ENCODE assay signal across 8 cellular contexts in genomic region chr14:70981005-70981952, GRCh38.
A peak's percentile ranks its signal among the peaks of the same experiment; 100 is the strongest.
DNase-seq lines count a peak whose midpoint lies in the region; ATAC-seq and TF ChIP-seq lines count a peak whose summit lies in the region.
"Had no signal": no experiment of that assay in that cellular context is flagged by ENCODE, and none has a peak within 500 bp of the region (broad histone marks: within the 10 kb centered on the region; RNA-seq: fewer than 3 reads in every experiment).

No MANE protein-coding gene starts in this region.

- H3K4me2 ChIP-seq in DND-41 (ENCODE audit: insufficient read depth, low read length), result peak overlapping the region; percentile 46

- no peaks in the 10 kb centered on the region for H4K20me1 ChIP-seq in DND-41 (ENCODE audit: insufficient read depth, low read length)

- H3K36me3 ChIP-seq in DND-41 (ENCODE audit: insufficient read depth, low read length), result peaks cover 21% of the 10 kb centered on the region
- peaks cover 0 to 20% (median 0%) of the 10 kb centered on the region in 3 experiments for H3K36me3 ChIP-seq in naive thymus-derived CD4-positive, alpha-beta T cell (ENCODE audit: control insufficient read depth in 2 of 3, insufficient read depth in 3 of 3, low read length in 3 of 3)

- H3K36me3 Mint-ChIP-seq in activated naive CD8-positive, alpha-beta T cell, result peaks cover 7% of the 10 kb centered on the region
- peaks cover 9 to 37% (median 20%) of the 10 kb centered on the region in 5 donors for H3K36me3 Mint-ChIP-seq in naive thymus-derived CD4-positive, alpha-beta T cell

- POLR2A ChIA-PET in naive thymus-derived CD4-positive, alpha-beta T cell (lab: Charles Lee), result no interaction called here

- peak overlapping the region; percentile 87 for H3K27ac Mint-ChIP-seq in activated naive CD8-positive, alpha-beta T cell
- peak overlapping the region; percentile 21 to 91 (median 86) for H3K27ac Mint-ChIP-seq in naive thymus-derived CD4-positive, alpha-beta T cell

- peak overlapping the region; percentile 62 for H3K4me3 Mint-ChIP-seq in activated naive CD8-positive, alpha-beta T cell
- peak overlapping the region in 9 of 10 donors; percentile 9 to 83 (median 70) for H3K4me3 Mint-ChIP-seq in naive thymus-derived CD4-positive, alpha-beta T cell

- H3K4me1 Mint-ChIP-seq in activated naive CD8-positive, alpha-beta T cell (ENCODE audit: low read depth), result peaks cover 61% of the 10 kb centered on the region
- H3K4me1 Mint-ChIP-seq in naive thymus-derived CD4-positive, alpha-beta T cell, result peaks cover 21 to 79% (median 65%) of the 10 kb centered on the region in 7 donors

- TF ChIP-seq CTCF in DND-41 (IDR thresholded peaks at IDR 0.05; ENCODE audit: borderline replicate concordance, extremely low read depth, low read length, poor library complexity, severe bottlenecking), result no peak

- peak; percentile 81 for ATAC-seq in DND-41 (ENCODE audit: insufficient read depth, low read depth)
- ATAC-seq in naive thymus-derived CD4-positive, alpha-beta T cell, result peak; percentile 65

- H3K9me3 ChIP-seq in DND-41 (ENCODE audit: insufficient read depth, low read length, severe bottlenecking), result no peaks in the 10 kb centered on the region
- no peaks in the 10 kb centered on the region for H3K9me3 ChIP-seq in naive thymus-derived CD4-positive, alpha-beta T cell (ENCODE audit: control insufficient read depth in 2 of 3, low read length in 3 of 3)

- H3K79me2 ChIP-seq in DND-41 (ENCODE audit: insufficient read depth, low read length), result peaks cover 16% of the 10 kb centered on the region

- CTCF ChIA-PET in naive thymus-derived CD4-positive, alpha-beta T cell (lab: Charles Lee), result interaction anchor here (1.4 to 1.9 kb wide), 3 partner anchors 8 to 74 kb away, joined by 4 to 9 read pairs (median 4); partner anchors contain the start of gene PCNX1

- no peak overlapping the region for H2AFZ ChIP-seq in DND-41 (ENCODE audit: low read depth, low read length)

- no peaks in the 10 kb centered on the region for H3K9me3 Mint-ChIP-seq in activated naive CD8-positive, alpha-beta T cell (ENCODE audit: low read depth)
- H3K9me3 Mint-ChIP-seq in naive thymus-derived CD4-positive, alpha-beta T cell, result no peaks in the 10 kb centered on the region

- no peaks in the 10 kb centered on the region for H3K27me3 Mint-ChIP-seq in activated naive CD8-positive, alpha-beta T cell
- H3K27me3 Mint-ChIP-seq in naive thymus-derived CD4-positive, alpha-beta T cell, result no peaks in the 10 kb centered on the region

- intact Hi-C loops in naive thymus-derived CD4-positive, alpha-beta T cell (cut with micrococcal nuclease), result loop anchor here in 1 of 2 donors (2.0 kb wide), 1 partner anchor 16 kb away; no protein-coding TSS in a partner anchor

- peak overlapping the region; percentile 74 for H3K27ac ChIP-seq in DND-41 (ENCODE audit: low read length)
- peak overlapping the region; percentile 50 for H3K27ac ChIP-seq in naive thymus-derived CD4-positive, alpha-beta T cell (ENCODE audit: low read depth, low read length)

- peak overlapping the region; percentile 37 for H3K9ac ChIP-seq in DND-41 (ENCODE audit: low read depth, low read length)

- no peak overlapping the region for H3K4me3 ChIP-seq in DND-41 (ENCODE audit: low read depth in 1 of 2, low read length in 2 of 2)
- H3K4me3 ChIP-seq in naive thymus-derived CD4-positive, alpha-beta T cell (ENCODE audit: low read length), result peak overlapping the region; percentile 36

- no peaks in the 10 kb centered on the region for H3K27me3 ChIP-seq in DND-41 (ENCODE audit: insufficient read depth, low read length, poor library complexity)
- no peaks in the 10 kb centered on the region for H3K27me3 ChIP-seq in naive thymus-derived CD4-positive, alpha-beta T cell (ENCODE audit: control insufficient read depth in 2 of 2, insufficient read depth in 2 of 2, low read length in 2 of 2)

- H3K4me1 ChIP-seq in DND-41 (ENCODE audit: insufficient read depth, low read length), result peaks cover 23% of the 10 kb centered on the region
- H3K4me1 ChIP-seq in naive thymus-derived CD4-positive, alpha-beta T cell (ENCODE audit: control insufficient read depth in 2 of 2, insufficient read depth in 2 of 2, low read length in 2 of 2), result peaks cover 32 to 37% of the 10 kb centered on the region in 2 donors

- DNase-seq in DND-41 (no peak), Kasumi-1 (lab: John Stamatoyannopoulos, UW) (peak; percentile 62 to 74), KG1 (lab: John Stamatoyannopoulos, UW) (no peak), Ammon's horn (ENCODE audit: low spot score) (no peak), NCI-H2107 (lab: John Stamatoyannopoulos, UW) (no peak)
- peak in 1 of 9 donors; percentile 14 for DNase-seq in naive thymus-derived CD4-positive, alpha-beta T cell
- DNase-seq: NCI-H510A had no signal

Comparison
In these comparisons a context has a peak if more than half of its experiments do, and no peak if none do; other contexts are left out.
1. DNase-seq: peak in Kasumi-1 (2 of 2); none in DND-41 (single experiment), KG1 (single experiment), Ammon's horn (single experiment) and NCI-H2107 (single experiment).